23 cellular contexts compared by ENCODE assay signal in genomic region chr1:231274119-231274825, GRCh38. TPM values are rescaled to one million over a fixed set of nuclear protein-coding genes. Genes with fewer than 3 reads are reported as not detected.
A peak's percentile ranks its signal among the peaks of the same experiment; 100 is the strongest.
DNase-seq lines count a peak whose midpoint lies in the region; ATAC-seq lines count a peak whose summit lies in the region.
"Had no signal": no experiment of that assay in that cellular context is flagged by ENCODE, and none has a peak within 500 bp of the region (broad histone marks: within the 10 kb centered on the region; RNA-seq: fewer than 3 reads in every experiment).

No MANE protein-coding gene starts in this region.

- no peak overlapping the region for H3K27ac ChIP-seq in trophoblast cell (ENCODE audit: low read depth, low read length)
- H3K27ac ChIP-seq in CD8-positive, alpha-beta memory T cell (ENCODE audit: low read depth, low read length): no peak overlapping the region
- H3K27ac ChIP-seq: breast epithelium had no signal

- H3K36me3 Mint-ChIP-seq in activated CD4-positive, alpha-beta T cell treated with anti-CD3 and anti-CD28 coated beads for 36 hours (ENCODE audit: low read depth): peaks cover 60% of the 10 kb centered on the region
- H3K36me3 Mint-ChIP-seq in activated naive CD4-positive, alpha-beta T cell treated with anti-CD3 and anti-CD28 coated beads, Interleukin-2, amount 50 U/mL, for 72 hours: peaks cover 27 to 62% of the 10 kb centered on the region in 2 donors
- H3K36me3 Mint-ChIP-seq in CD8-positive, alpha-beta memory T cell: peaks cover 19 to 75% (median 38%) of the 10 kb centered on the region in 3 donors

- peak; percentile 55 for DNase-seq in activated CD4-positive, alpha-beta T cell treated with anti-CD3 and anti-CD28 coated beads for 36 hours
- no peak for DNase-seq in activated CD4-positive, alpha-beta T cell treated with anti-CD3 and anti-CD28 coated beads, Interleukin-2, amount 50 U/mL, for 1 hour
- DNase-seq in Caki2 (ENCODE audit: low read depth) (peak; percentile 55), trophoblast cell (peak; percentile 28 to 45), NCI-H187 (lab: John Stamatoyannopoulos, UW) (no peak)
- peak in 1 of 2 donors; percentile 43 for DNase-seq in activated naive CD4-positive, alpha-beta T cell treated with anti-CD3 and anti-CD28 coated beads, Interleukin-2, amount 50 U/mL, for 72 hours (ENCODE audit: low spot score in 2 of 2)
- DNase-seq in CD8-positive, alpha-beta memory T cell: no peak
- DNase-seq: 8988T; activated CD4-positive, CD25-positive, alpha-beta regulatory T cell; activated gamma-delta T cell; C1 segment of cervical spinal cord; dermis blood vessel endothelial cell; erythroblast; MV-4-11; NCI-H2081; NCI-H526; SIG-M5; stimulated activated naive CD4-positive, alpha-beta T cell; T-helper 17 cell had no signal

- no peaks in the 10 kb centered on the region for H3K27me3 Mint-ChIP-seq in activated CD4-positive, alpha-beta T cell treated with anti-CD3 and anti-CD28 coated beads for 36 hours
- H3K27me3 Mint-ChIP-seq in CD8-positive, alpha-beta memory T cell: no peaks in the 10 kb centered on the region
- H3K27me3 Mint-ChIP-seq: T-helper 17 cell had no signal

- H4K12ac ChIP-seq in trophoblast cell (ENCODE audit: low read depth, low read length): no peak overlapping the region

- H3K27ac Mint-ChIP-seq in activated CD4-positive, alpha-beta T cell treated with anti-CD3 and anti-CD28 coated beads for 36 hours: peak overlapping the region; percentile 87
- H3K27ac Mint-ChIP-seq in activated naive CD4-positive, alpha-beta T cell treated with anti-CD3 and anti-CD28 coated beads, Interleukin-2, amount 50 U/mL, for 72 hours: peak overlapping the region; percentile 92 to 96
- no peak overlapping the region for H3K27ac Mint-ChIP-seq in CD8-positive, alpha-beta memory T cell
- H3K27ac Mint-ChIP-seq: T-helper 17 cell had no signal

- no peaks in the 10 kb centered on the region for H3K79me2 ChIP-seq in trophoblast cell (ENCODE audit: control insufficient read depth, insufficient read depth, low read length, poor library complexity)

- H3K9me3 ChIP-seq in trophoblast cell (ENCODE audit: insufficient read depth, low read depth, low read length): no peaks in the 10 kb centered on the region
- H3K9me3 ChIP-seq in CD8-positive, alpha-beta memory T cell (ENCODE audit: low read length): no peaks in the 10 kb centered on the region
- H3K9me3 ChIP-seq: breast epithelium, right atrium auricular region had no signal

- H2AK5ac ChIP-seq in trophoblast cell (ENCODE audit: low read length): no peak overlapping the region

- H3K4ac ChIP-seq in trophoblast cell (ENCODE audit: low read depth, low read length): no peak overlapping the region

- no peak overlapping the region for H2BK12ac ChIP-seq in trophoblast cell (ENCODE audit: low read length)

- ATAC-seq in activated CD4-positive, alpha-beta T cell treated with anti-CD3 and anti-CD28 coated beads for 36 hours: peak; percentile 79
- peak; percentile 87 for ATAC-seq in activated naive CD4-positive, alpha-beta T cell treated with anti-CD3 and anti-CD28 coated beads, Interleukin-2, amount 50 U/mL, for 72 hours
- ATAC-seq in HG02798 (IDR thresholded peaks at IDR 0.05; ENCODE audit: poor library complexity, unreplicated experiment): no peak
- ATAC-seq: K562, T-helper 17 cell had no signal

- H2BK5ac ChIP-seq in trophoblast cell (ENCODE audit: low read depth, low read length, poor library complexity): no peak overlapping the region

- H3K4me3 Mint-ChIP-seq in activated CD4-positive, alpha-beta T cell treated with anti-CD3 and anti-CD28 coated beads for 36 hours: no peak overlapping the region
- H3K4me3 Mint-ChIP-seq in CD8-positive, alpha-beta memory T cell: no peak overlapping the region
- H3K4me3 Mint-ChIP-seq: T-helper 17 cell had no signal

- POLR2A ChIA-PET in activated CD4-positive, alpha-beta T cell treated with anti-CD3 and anti-CD28 coated beads for 36 hours (lab: Charles Lee): interaction anchor here (0.6 kb wide), 1 partner anchor 1162 kb away, joined by 3 read pairs; no protein-coding TSS in a partner anchor
- POLR2A ChIA-PET in CD8-positive, alpha-beta memory T cell (lab: Charles Lee): no interaction called here

- peaks cover 26% of the 10 kb centered on the region for H3K4me1 Mint-ChIP-seq in activated CD4-positive, alpha-beta T cell treated with anti-CD3 and anti-CD28 coated beads for 36 hours
- H3K4me1 Mint-ChIP-seq in CD8-positive, alpha-beta memory T cell: peaks cover 0 to 4% (median 2%) of the 10 kb centered on the region in 3 donors

- no peak overlapping the region for H4K91ac ChIP-seq in trophoblast cell (ENCODE audit: low read depth, low read length)

- H4K8ac ChIP-seq in trophoblast cell (ENCODE audit: low read depth, low read length): no peak overlapping the region

- H2BK120ac ChIP-seq in trophoblast cell (ENCODE audit: insufficient read depth, low read length, poor library complexity): no peak overlapping the region

- H3K23ac ChIP-seq in trophoblast cell (ENCODE audit: low read length): no peak overlapping the region

- intact Hi-C loops in activated CD4-positive, alpha-beta T cell treated with anti-CD3 and anti-CD28 coated beads for 36 hours (cut with DNase I, micrococcal nuclease): no loop called here

- CTCF ChIA-PET in activated CD4-positive, alpha-beta T cell treated with anti-CD3 and anti-CD28 coated beads for 36 hours (lab: Charles Lee): no interaction called here
- CTCF ChIA-PET in CD8-positive, alpha-beta memory T cell (lab: Charles Lee): no interaction called here

- no peak overlapping the region for H3K4me3 ChIP-seq in trophoblast cell (ENCODE audit: low read depth, low read length)
- no peak overlapping the region for H3K4me3 ChIP-seq in CD8-positive, alpha-beta memory T cell (ENCODE audit: low read length)
- H3K4me3 ChIP-seq: breast epithelium, K562, right atrium auricular region had no signal

- in situ Hi-C loops in Caki2 (cut with HindIII; ENCODE audit: low pct_unique_long_range_greater_than_20kb, low sequenced_read_pairs): no loop called here

- H3K4me1 ChIP-seq in trophoblast cell (ENCODE audit: control insufficient read depth in 1 of 2, insufficient read depth in 2 of 2, low read length in 2 of 2): no peaks in the 10 kb centered on the region
- H3K4me1 ChIP-seq in CD8-positive, alpha-beta memory T cell (ENCODE audit: insufficient read depth, low read length): no peaks in the 10 kb centered on the region
- H3K4me1 ChIP-seq: breast epithelium had no signal

- no peaks in the 10 kb centered on the region for H3K79me1 ChIP-seq in trophoblast cell (ENCODE audit: low read length)

- no peaks in the 10 kb centered on the region for H3K27me3 ChIP-seq in trophoblast cell (ENCODE audit: insufficient read depth, low read length)
- no peaks in the 10 kb centered on the region for H3K27me3 ChIP-seq in CD8-positive, alpha-beta memory T cell (ENCODE audit: insufficient read depth, low read length, poor library complexity, severe bottlenecking)
- H3K27me3 ChIP-seq: breast epithelium, right atrium auricular region had no signal

- WGBS in trophoblast cell (ENCODE audit: extremely low coverage, insufficient coverage, insufficient read length): no CpG with 5 or more reads among the region's 8 CpGs

- no peaks in the 10 kb centered on the region for H3K9me3 Mint-ChIP-seq in activated CD4-positive, alpha-beta T cell treated with anti-CD3 and anti-CD28 coated beads for 36 hours (ENCODE audit: low read depth)
- H3K9me3 Mint-ChIP-seq in activated naive CD4-positive, alpha-beta T cell treated with anti-CD3 and anti-CD28 coated beads, Interleukin-2, amount 50 U/mL, for 72 hours: no peaks in the 10 kb centered on the region
- no peaks in the 10 kb centered on the region for H3K9me3 Mint-ChIP-seq in CD8-positive, alpha-beta memory T cell

- no peak overlapping the region for H3K9ac ChIP-seq in trophoblast cell (ENCODE audit: low read length)

- no peak overlapping the region for H2AFZ ChIP-seq in trophoblast cell (ENCODE audit: insufficient read depth, low read length, poor library complexity)

- H3K14ac ChIP-seq in trophoblast cell (ENCODE audit: low read length): no peak overlapping the region

- H3K36me3 ChIP-seq in trophoblast cell (ENCODE audit: control insufficient read depth in 1 of 2, insufficient read depth in 2 of 2, low read length in 2 of 2): peaks cover 1 to 18% of the 10 kb centered on the region in 2 experiments
- H3K36me3 ChIP-seq in CD8-positive, alpha-beta memory T cell (ENCODE audit: insufficient read depth, low read length): peaks cover 29% of the 10 kb centered on the region

- no peak overlapping the region for H3K18ac ChIP-seq in trophoblast cell (ENCODE audit: low read length)

- no peak overlapping the region for H3K4me2 ChIP-seq in trophoblast cell (ENCODE audit: low read length)

RNA-seq across cellular contexts. Expression of gene GNPAT, which starts 33.3 kb away (rescaled TPM):
- 10 to 100 TPM; 58.0 to 62.0 TPM for total RNA-seq in activated CD4-positive, alpha-beta T cell treated with anti-CD3 and anti-CD28 coated beads for 36 hours
- 59.4 and 75.0 TPM in 2 replicates for total RNA-seq in Caki2 (2014; rRNA removed; shearing (Covaris generic); ENCODE audit: low replicate concordance)
- 10 to 100 TPM; 50.6 to 65.2 TPM for total RNA-seq in activated naive CD4-positive, alpha-beta T cell treated with anti-CD3 and anti-CD28 coated beads, Interleukin-2, amount 50 U/mL, for 72 hours
- polyA plus RNA-seq in trophoblast cell (2013): 27.7 and 28.8 TPM in 2 replicates
- total RNA-seq in CD8-positive, alpha-beta memory T cell: 10 to 100 TPM; 49.2 to 51.8 TPM
- polyA plus RNA-seq in CD8-positive, alpha-beta memory T cell: 33.2 TPM

Comparison
In these comparisons a context has a peak if more than half of its experiments do, and no peak if none do; other contexts are left out.
1. DNase-seq: peak in activated CD4-positive, alpha-beta T cell treated with anti-CD3 and anti-CD28 coated beads for 36 hours (single experiment), Caki2 (single experiment) and trophoblast cell (2 of 2); none in activated CD4-positive, alpha-beta T cell treated with anti-CD3 and anti-CD28 coated beads, Interleukin-2, amount 50 U/mL, for 1 hour (single experiment), CD8-positive, alpha-beta memory T cell (0 of 5) and NCI-H187 (0 of 2).
2. H3K27ac Mint-ChIP-seq: peak in activated CD4-positive, alpha-beta T cell treated with anti-CD3 and anti-CD28 coated beads for 36 hours (single experiment) and activated naive CD4-positive, alpha-beta T cell treated with anti-CD3 and anti-CD28 coated beads, Interleukin-2, amount 50 U/mL, for 72 hours (2 of 2); none in CD8-positive, alpha-beta memory T cell (0 of 8).